In genomic region chr13:20521388-20521787, GRCh38 we compare ENCODE assay signal across 24 cellular contexts.
"Had no signal": no experiment of that assay in that cellular context is flagged by ENCODE, and none has a peak within 500 bp of the region (broad histone marks: within the 10 kb centered on the region; RNA-seq: fewer than 3 reads in every experiment).

No MANE protein-coding gene starts in this region.

- H3K27me3 ChIP-seq: body of pancreas, foreskin keratinocyte, heart left ventricle, spleen, stomach, testis, upper lobe of left lung had no signal

- H3K27ac ChIP-seq: body of pancreas, coronary artery, foreskin keratinocyte, heart left ventricle, prostate gland, spleen, stomach, testis, upper lobe of left lung had no signal

- ATAC-seq: activated CD8-positive, alpha-beta T cell treated with anti-CD3 and anti-CD28 coated beads, Interleukin-2, amount 10 ng/mL, durations not matched to agents 7 days and 5 days; activated naive CD4-positive, alpha-beta T cell treated with anti-CD3 and anti-CD28 coated beads, Interleukin-2, amount 50 U/mL, for 72 hours; body of pancreas; foreskin keratinocyte; heart left ventricle; left cardiac atrium; sciatic nerve had no signal

- H3K9me3 ChIP-seq: body of pancreas, heart left ventricle, prostate gland, spleen, stomach, testis, upper lobe of left lung had no signal

- H3K4me3 ChIP-seq: body of pancreas, coronary artery, heart left ventricle, lung, prostate gland, spleen, stomach, upper lobe of left lung had no signal

- DNase-seq: activated B cell treated with CpG ODN at 0.5 μM for 24 hours; activated CD4-positive, alpha-beta T cell treated with anti-CD3 and anti-CD28 coated beads for 48 hours; activated CD8-positive, alpha-beta memory T cell treated with anti-CD3 and anti-CD28 coated beads, Interleukin-2, amount 50 U/mL, for 4 hours; activated CD8-positive, alpha-beta T cell treated with anti-CD3 and anti-CD28 coated beads, Interleukin-2, amount 10 ng/mL, durations not matched to agents 7 days and 5 days; activated T-cell treated with anti-CD3 and anti-CD28 coated beads, Interleukin-2, amount 50 U/mL, for 48 hours; amygdala; body of pancreas; central memory CD4-positive, alpha-beta T cell; effector memory CD4-positive, alpha-beta T cell; foreskin keratinocyte; heart left ventricle; immature natural killer cell; left cardiac atrium; midbrain; spleen; stimulated activated CD4-positive, alpha-beta T cell treated with anti-CD3 and anti-CD28 coated beads, Interleukin-1b, Interleukin-23, amount 100 ng/mL, for 48 hours; stomach; testis had no signal

- H3K4me1 ChIP-seq: prostate gland had no signal

- H3K36me3 ChIP-seq: heart left ventricle, prostate gland, spleen, stomach, upper lobe of left lung had no signal
